23 cellular contexts compared by ENCODE assay signal in genomic region chr4:172857026-172857425, GRCh38.
"Had no signal": no experiment of that assay in that cellular context is flagged by ENCODE, and none has a peak within 500 bp of the region (broad histone marks: within the 10 kb centered on the region; RNA-seq: fewer than 3 reads in every experiment).

No MANE protein-coding gene starts in this region.

- ATAC-seq: activated CD8-positive, alpha-beta memory T cell treated with anti-CD3 and anti-CD28 coated beads, Interleukin-2, amount 10 ng/mL, durations not matched to agents 7 days and 5 days; activated CD8-positive, alpha-beta T cell treated with anti-CD3 and anti-CD28 coated beads, Interleukin-2, amount 10 ng/mL, durations not matched to agents 7 days and 5 days; WTC11 had no signal

- H3K36me3 Mint-ChIP-seq: activated CD4-positive, alpha-beta memory T cell treated with anti-CD3 and anti-CD28 coated beads for 36 hours; activated CD8-positive, alpha-beta memory T cell treated with anti-CD3 and anti-CD28 coated beads, Interleukin-2, amount 10 ng/mL, durations not matched to agents 7 days and 5 days; activated naive CD4-positive, alpha-beta T cell treated with anti-CD3 and anti-CD28 coated beads, Interleukin-2, amount 50 U/mL, for 24 hours; activated naive CD8-positive, alpha-beta T cell treated with anti-CD3 and anti-CD28 coated beads, Interleukin-2, amount 10 ng/mL, durations not matched to agents 7 days and 5 days had no signal

- H3K4me3 Mint-ChIP-seq: activated CD4-positive, alpha-beta memory T cell treated with anti-CD3 and anti-CD28 coated beads for 36 hours; activated CD8-positive, alpha-beta memory T cell treated with anti-CD3 and anti-CD28 coated beads, Interleukin-2, amount 10 ng/mL, durations not matched to agents 7 days and 5 days; activated CD8-positive, alpha-beta T cell treated with anti-CD3 and anti-CD28 coated beads, Interleukin-2, amount 10 ng/mL, durations not matched to agents 7 days and 5 days; activated naive CD4-positive, alpha-beta T cell treated with anti-CD3 and anti-CD28 coated beads for 36 hours; activated naive CD4-positive, alpha-beta T cell treated with anti-CD3 and anti-CD28 coated beads, Interleukin-2, amount 50 U/mL, for 24 hours; activated naive CD8-positive, alpha-beta T cell treated with anti-CD3 and anti-CD28 coated beads, Interleukin-2, amount 10 ng/mL, durations not matched to agents 7 days and 5 days; activated T-helper 1 cell treated with anti-CD3 and anti-CD28 coated beads, Interleukin-12 subunit alpha, Interleukin-12 subunit beta, Interleukin-2, Interleukin-4 antibody, amounts not matched to agents 30 ng/mL and 10 ng/mL and 1 ng/mL, durations not matched to agents 14 hours and 24 hours and 36 hours; brain; WTC11 had no signal

- H3K9me3 Mint-ChIP-seq: activated naive CD4-positive, alpha-beta T cell treated with anti-CD3 and anti-CD28 coated beads for 36 hours; activated naive CD4-positive, alpha-beta T cell treated with anti-CD3 and anti-CD28 coated beads, Interleukin-2, amount 50 U/mL, for 24 hours; activated naive CD8-positive, alpha-beta T cell treated with anti-CD3 and anti-CD28 coated beads, Interleukin-2, amount 10 ng/mL, durations not matched to agents 7 days and 5 days; activated T-helper 1 cell treated with anti-CD3 and anti-CD28 coated beads, Interleukin-12 subunit alpha, Interleukin-12 subunit beta, Interleukin-2, Interleukin-4 antibody, amounts not matched to agents 30 ng/mL and 10 ng/mL and 1 ng/mL, durations not matched to agents 14 hours and 24 hours and 36 hours; activated T-helper 2 cell treated with anti-CD3 and anti-CD28 coated beads, Interferon-gamma antibody, Interleukin-2, Interleukin-4, amounts not matched to agents 10 μg/mL and 5 μg/mL and 100 μg/mL, durations not matched to agents 14 hours and 24 hours and 36 hours had no signal

- H3K27ac Mint-ChIP-seq: activated CD4-positive, alpha-beta memory T cell treated with anti-CD3 and anti-CD28 coated beads for 36 hours; activated CD8-positive, alpha-beta memory T cell treated with anti-CD3 and anti-CD28 coated beads, Interleukin-2, amount 10 ng/mL, durations not matched to agents 7 days and 5 days; activated CD8-positive, alpha-beta T cell treated with anti-CD3 and anti-CD28 coated beads, Interleukin-2, amount 10 ng/mL, durations not matched to agents 7 days and 5 days; activated naive CD4-positive, alpha-beta T cell treated with anti-CD3 and anti-CD28 coated beads for 36 hours; activated naive CD4-positive, alpha-beta T cell treated with anti-CD3 and anti-CD28 coated beads, Interleukin-2, amount 50 U/mL, for 24 hours; activated naive CD8-positive, alpha-beta T cell treated with anti-CD3 and anti-CD28 coated beads, Interleukin-2, amount 10 ng/mL, durations not matched to agents 7 days and 5 days; activated T-helper 1 cell treated with anti-CD3 and anti-CD28 coated beads, Interleukin-12 subunit alpha, Interleukin-12 subunit beta, Interleukin-2, Interleukin-4 antibody, amounts not matched to agents 30 ng/mL and 10 ng/mL and 1 ng/mL, durations not matched to agents 14 hours and 24 hours and 36 hours; activated T-helper 2 cell treated with anti-CD3 and anti-CD28 coated beads, Interferon-gamma antibody, Interleukin-2, Interleukin-4, amounts not matched to agents 10 μg/mL and 5 μg/mL and 100 μg/mL, durations not matched to agents 14 hours and 24 hours and 36 hours; WTC11 had no signal

- H3K4me1 Mint-ChIP-seq: activated CD8-positive, alpha-beta memory T cell treated with anti-CD3 and anti-CD28 coated beads, Interleukin-2, amount 10 ng/mL, durations not matched to agents 7 days and 5 days; activated naive CD4-positive, alpha-beta T cell treated with anti-CD3 and anti-CD28 coated beads, Interleukin-2, amount 50 U/mL, for 24 hours; activated naive CD8-positive, alpha-beta T cell treated with anti-CD3 and anti-CD28 coated beads, Interleukin-2, amount 10 ng/mL, durations not matched to agents 7 days and 5 days; WTC11 had no signal

- H3K27me3 Mint-ChIP-seq: activated CD4-positive, alpha-beta memory T cell treated with anti-CD3 and anti-CD28 coated beads for 36 hours; activated CD8-positive, alpha-beta memory T cell treated with anti-CD3 and anti-CD28 coated beads, Interleukin-2, amount 10 ng/mL, durations not matched to agents 7 days and 5 days; activated naive CD8-positive, alpha-beta T cell treated with anti-CD3 and anti-CD28 coated beads, Interleukin-2, amount 10 ng/mL, durations not matched to agents 7 days and 5 days had no signal

- DNase-seq: activated CD4-positive, alpha-beta memory T cell treated with anti-CD3 and anti-CD28 coated beads for 36 hours; activated CD4-positive, alpha-beta T cell treated with anti-CD3 and anti-CD28 coated beads for 1 hour; activated CD4-positive, alpha-beta T cell treated with anti-CD3 and anti-CD28 coated beads for 48 hours; activated CD8-positive, alpha-beta memory T cell treated with anti-CD3 and anti-CD28 coated beads, Interleukin-2, amount 10 ng/mL, durations not matched to agents 7 days and 5 days; activated CD8-positive, alpha-beta memory T cell treated with anti-CD3 and anti-CD28 coated beads, Interleukin-2, amount 50 U/mL, for 4 hours; activated CD8-positive, alpha-beta T cell treated with anti-CD3 and anti-CD28 coated beads, Interleukin-2, amount 10 ng/mL, durations not matched to agents 7 days and 5 days; activated effector memory CD4-positive, alpha-beta T cell treated with anti-CD3 and anti-CD28 coated beads, Interleukin-2, amount 50 U/mL, for 16 hours; activated naive CD4-positive, alpha-beta T cell treated with anti-CD3 and anti-CD28 coated beads for 36 hours; activated naive CD8-positive, alpha-beta T cell treated with anti-CD3 and anti-CD28 coated beads, Interleukin-2, amount 10 ng/mL, durations not matched to agents 7 days and 5 days; activated T-cell treated with anti-CD3 and anti-CD28 coated beads, Interleukin-2, amount 50 U/mL, for 1 hour; activated T-cell treated with anti-CD3 and anti-CD28 coated beads, Interleukin-2, amount 50 U/mL, for 48 hours; central memory CD4-positive, alpha-beta T cell; cerebellar nuclear complex; colonic mucosa; effector CD8-positive, alpha-beta T cell; foreskin fibroblast; head of caudate nucleus; T-helper 2 cell had no signal
